Comparison of ENCODE assay signal across 22 cellular contexts in the genomic region with DNA sequence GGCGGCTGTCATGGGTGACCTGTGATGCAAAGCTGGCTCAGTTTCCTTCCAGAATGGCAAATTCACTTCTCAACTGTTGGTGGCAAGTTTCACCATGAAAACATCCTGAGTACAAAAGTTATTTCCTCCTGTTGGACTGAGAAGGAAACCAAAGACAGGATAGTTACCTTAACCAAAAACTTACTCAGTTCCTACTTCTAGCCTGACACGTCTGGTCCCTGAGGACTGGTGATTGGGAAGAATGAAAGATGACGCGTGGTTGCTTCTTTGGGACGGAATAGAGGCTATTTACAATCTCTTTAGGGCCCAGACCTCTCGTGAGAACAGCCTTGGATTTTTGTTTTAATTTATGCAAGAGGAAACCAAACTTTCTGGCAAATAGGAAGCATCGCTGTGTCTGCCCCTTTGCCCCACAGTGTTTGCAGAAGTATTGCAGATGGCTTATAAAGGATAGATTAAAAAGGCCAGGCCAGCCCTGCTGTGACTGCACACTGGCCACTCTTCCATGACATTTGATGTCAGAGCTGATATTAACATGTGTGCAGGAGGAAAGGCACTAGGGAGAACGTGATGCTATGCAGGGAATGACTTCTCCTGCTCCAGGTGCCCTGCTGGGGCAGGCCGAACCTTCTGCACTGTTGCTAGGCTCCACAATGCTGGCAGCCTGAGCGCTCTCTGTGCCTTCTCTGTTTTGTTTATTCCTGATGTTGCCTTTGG. TPM values are rescaled to one million over a fixed set of nuclear protein-coding genes. Genes with fewer than 3 reads are reported as not detected.
DNase-seq lines count a peak whose midpoint lies in the region; ATAC-seq and TF ChIP-seq lines count a peak whose summit lies in the region.
"Had no signal": no experiment of that assay in that cellular context is flagged by ENCODE, and none has a peak within 500 bp of the region (broad histone marks: within the 10 kb centered on the region; RNA-seq: fewer than 3 reads in every experiment).

No MANE protein-coding gene starts in this region.

- H3K4me3 ChIP-seq in Loucy (ENCODE audit: low read length, poor library complexity, severe bottlenecking), result no peak overlapping the region
- no peak overlapping the region for H3K4me3 ChIP-seq in endocrine pancreas (ENCODE audit: control insufficient read depth, insufficient read depth, low read length)
- H3K4me3 ChIP-seq in spleen, result no peak overlapping the region
- no peak overlapping the region for H3K4me3 ChIP-seq in right cardiac atrium (ENCODE audit: low read length)
- H3K4me3 ChIP-seq: colonic mucosa, esophagus muscularis mucosa, GM23338, hepatocyte, right atrium auricular region had no signal

- no peak overlapping the region for H2AFZ ChIP-seq in Loucy (ENCODE audit: low read length)
- H2AFZ ChIP-seq: GM23338, hepatocyte had no signal

- H3K27me3 ChIP-seq in Loucy (ENCODE audit: insufficient read depth, low read length, poor library complexity, severe bottlenecking), result no peaks in the 10 kb centered on the region
- no peaks in the 10 kb centered on the region for H3K27me3 ChIP-seq in endocrine pancreas (ENCODE audit: control insufficient read depth, insufficient read depth, low read length)
- H3K27me3 ChIP-seq in spleen (replicated peaks in 1 of 7), result no peaks in the 10 kb centered on the region
- no peaks in the 10 kb centered on the region for H3K27me3 ChIP-seq in right cardiac atrium (ENCODE audit: control insufficient read depth, insufficient read depth)
- H3K27me3 ChIP-seq: colonic mucosa, esophagus muscularis mucosa, hepatocyte, right atrium auricular region had no signal

- TF ChIP-seq POLR2A in spleen (IDR thresholded peaks at IDR 0.05), result no peak

- H3K4me1 Mint-ChIP-seq in T-helper 2 cell treated with Interferon-gamma antibody and Interleukin-4, amounts not matched to agents 5 μg/mL and 100 μg/mL, for 36 hours (ENCODE audit: low read depth), result peaks cover 49% of the 10 kb centered on the region
- H3K4me1 Mint-ChIP-seq in activated T-cell treated with anti-CD3 and anti-CD28 coated beads, Interleukin-2, amount 50 U/mL, for 72 hours (ENCODE audit: low read depth), result peaks cover 50% of the 10 kb centered on the region

- H3K27ac Mint-ChIP-seq in T-helper 2 cell treated with Interferon-gamma antibody and Interleukin-4, amounts not matched to agents 5 μg/mL and 100 μg/mL, for 36 hours, result peak overlapping the region; percentile 24
- H3K27ac Mint-ChIP-seq in activated T-cell treated with anti-CD3 and anti-CD28 coated beads, Interleukin-2, amount 50 U/mL, for 72 hours, result no peak overlapping the region
- H3K27ac Mint-ChIP-seq: GM23338 had no signal

- H3K27me3 Mint-ChIP-seq in T-helper 2 cell treated with Interferon-gamma antibody and Interleukin-4, amounts not matched to agents 5 μg/mL and 100 μg/mL, for 36 hours (ENCODE audit: low read depth), result no peaks in the 10 kb centered on the region
- H3K27me3 Mint-ChIP-seq in activated T-cell treated with anti-CD3 and anti-CD28 coated beads, Interleukin-2, amount 50 U/mL, for 72 hours (ENCODE audit: low read depth), result no peaks in the 10 kb centered on the region

- intact Hi-C loops in spleen (cut with DNase I; ENCODE audit: low total_unique reads), result no loop called here
- intact Hi-C loops in right cardiac atrium (cut with DNase I), result no loop called here

- no peaks in the 10 kb centered on the region for H3K9me2 ChIP-seq in Loucy (replicated peaks; ENCODE audit: low read depth, low read length)

- H3K4me3 Mint-ChIP-seq in T-helper 2 cell treated with Interferon-gamma antibody and Interleukin-4, amounts not matched to agents 5 μg/mL and 100 μg/mL, for 36 hours, result no peak overlapping the region
- no peak overlapping the region for H3K4me3 Mint-ChIP-seq in activated T-cell treated with anti-CD3 and anti-CD28 coated beads, Interleukin-2, amount 50 U/mL, for 72 hours
- H3K4me3 Mint-ChIP-seq: GM23338, nephron had no signal

- H3K27ac ChIP-seq in spleen (peak overlapping the region in 7 of 8 donors; percentile 12 to 77 (median 57)), right cardiac atrium (ENCODE audit: low read length) (no peak overlapping the region)
- H3K27ac ChIP-seq: colonic mucosa, esophagus muscularis mucosa, hepatocyte had no signal

- peaks cover 20% of the 10 kb centered on the region for H4K20me1 ChIP-seq in Loucy (ENCODE audit: insufficient read depth, low read length, poor library complexity, severe bottlenecking)

- H3K4me1 ChIP-seq in Loucy (ENCODE audit: insufficient read depth, low read length, poor library complexity, severe bottlenecking), result peaks cover 55% of the 10 kb centered on the region
- H3K4me1 ChIP-seq in endocrine pancreas (ENCODE audit: control insufficient read depth, insufficient read depth, low read length), result no peaks in the 10 kb centered on the region
- H3K4me1 ChIP-seq in spleen, result peaks cover 28 to 70% (median 56%) of the 10 kb centered on the region in 6 donors
- peaks cover 8% of the 10 kb centered on the region for H3K4me1 ChIP-seq in right cardiac atrium (ENCODE audit: control insufficient read depth, insufficient read depth, low read length)
- H3K4me1 ChIP-seq: colonic mucosa had no signal

- TF ChIP-seq CTCF in Loucy (conservative IDR thresholded peaks at IDR 0.05; ENCODE audit: low read length), result no peak
- no peak for TF ChIP-seq CTCF in spleen (IDR thresholded peaks at IDR 0.05 in 8 of 11, conservative IDR thresholded peaks at IDR 0.05 in 3 of 11)

- H3K9me3 ChIP-seq in Loucy (ENCODE audit: insufficient read depth, low read depth, low read length), result no peaks in the 10 kb centered on the region
- H3K9me3 ChIP-seq in endocrine pancreas (ENCODE audit: control insufficient read depth, low read length), result no peaks in the 10 kb centered on the region
- no peaks in the 10 kb centered on the region for H3K9me3 ChIP-seq in spleen
- no peaks in the 10 kb centered on the region for H3K9me3 ChIP-seq in right cardiac atrium (ENCODE audit: control insufficient read depth, low read length)
- H3K9me3 ChIP-seq: colonic mucosa, esophagus muscularis mucosa, right atrium auricular region had no signal

- H3K79me2 ChIP-seq in Loucy (ENCODE audit: insufficient read depth, low read length), result peaks cover 53% of the 10 kb centered on the region

- no peak for DNase-seq in T-helper 2 cell treated with Interferon-gamma antibody and Interleukin-4, amounts not matched to agents 5 μg/mL and 100 μg/mL, for 36 hours (ENCODE audit: low spot score)
- no peak for DNase-seq in T-helper 2 cell
- no peak for DNase-seq in spleen
- no peak for DNase-seq in activated T-cell treated with anti-CD3 and anti-CD28 coated beads, Interleukin-2, amount 50 U/mL, for 72 hours
- DNase-seq in right cardiac atrium, result no peak
- DNase-seq: activated CD4-positive, alpha-beta T cell treated with anti-CD3 and anti-CD28 coated beads for 4 hours; colonic mucosa; left colon; NCI-H1694; NCI-H446; stimulated activated CD4-positive, alpha-beta T cell treated with anti-CD3 and anti-CD28 coated beads, Interleukin-2, amount 100 ng/mL, for 24 hours; stimulated activated CD8-positive, alpha-beta memory T cell treated with anti-CD3 and anti-CD28 coated beads, Interleukin-4, amount 100 ng/mL, for 48 hours had no signal

- no peak for ATAC-seq in HG03457 (IDR thresholded peaks at IDR 0.05; ENCODE audit: unreplicated experiment)
- no peak for ATAC-seq in activated T-cell treated with anti-CD3 and anti-CD28 coated beads, Interleukin-2, amount 50 U/mL, for 72 hours (replicated peaks in 1 of 2)
- no peak for ATAC-seq in right cardiac atrium
- ATAC-seq: GM23338, left colon, Panc1 had no signal

- H3K9ac ChIP-seq in Loucy (ENCODE audit: low read depth, low read length, poor library complexity, severe bottlenecking), result no peak overlapping the region
- H3K9ac ChIP-seq in endocrine pancreas (ENCODE audit: control insufficient read depth, insufficient read depth, low read length), result peak overlapping the region; percentile 1

- H3K36me3 Mint-ChIP-seq in T-helper 2 cell treated with Interferon-gamma antibody and Interleukin-4, amounts not matched to agents 5 μg/mL and 100 μg/mL, for 36 hours (ENCODE audit: low read depth), result peaks cover 18% of the 10 kb centered on the region
- peaks cover 0 to 2% of the 10 kb centered on the region in 2 donors for H3K36me3 Mint-ChIP-seq in activated T-cell treated with anti-CD3 and anti-CD28 coated beads, Interleukin-2, amount 50 U/mL, for 72 hours (ENCODE audit: insufficient read depth in 2 of 2)

- no peaks in the 10 kb centered on the region for H3K9me3 Mint-ChIP-seq in T-helper 2 cell treated with Interferon-gamma antibody and Interleukin-4, amounts not matched to agents 5 μg/mL and 100 μg/mL, for 36 hours
- H3K9me3 Mint-ChIP-seq in activated T-cell treated with anti-CD3 and anti-CD28 coated beads, Interleukin-2, amount 50 U/mL, for 72 hours, result no peaks in the 10 kb centered on the region
- H3K9me3 Mint-ChIP-seq: GM23338, nephron had no signal

- 40 to 60% (median 46%) methylated on average over 10 of the region's 10 CpGs for WGBS in spleen, 5 donors
- WGBS in right cardiac atrium, result 68% methylated on average over 10 of the region's 10 CpGs

- H3K36me3 ChIP-seq in Loucy (ENCODE audit: insufficient read depth, low read length) (peaks cover 15% of the 10 kb centered on the region; the same call in 1 of the 2 replicates), endocrine pancreas (ENCODE audit: control insufficient read depth, insufficient read depth, low read length) (no peaks in the 10 kb centered on the region), spleen (peaks cover 0 to 26% (median 5%) of the 10 kb centered on the region in 6 donors)
- H3K36me3 ChIP-seq: colonic mucosa had no signal

- H3F3A ChIP-seq in Loucy (ENCODE audit: low read depth), result no peaks in the 10 kb centered on the region

- peak overlapping the region; percentile 41 for H3K4me2 ChIP-seq in Loucy (ENCODE audit: low read depth, low read length, poor library complexity, severe bottlenecking)
- H3K4me2 ChIP-seq: GM23338, hepatocyte had no signal

RNA-seq across cellular contexts. Expression of gene VPS26B, which starts 7.6 kb away (rescaled TPM):
- total RNA-seq in spleen (10 to 100 TPM; 31.1 to 48.9 (median 43.2) TPM), right cardiac atrium (10 to 100 TPM; 31.5 to 38.0 (median 35.2) TPM)
- polyA plus RNA-seq in spleen (10 to 100 TPM in 2 of 3 donors, 1 to 10 TPM in 1; 9.7 to 14.8 (median 11.6) TPM), right cardiac atrium (18.7 TPM)
- total RNA-seq in activated T-cell treated with anti-CD3 and anti-CD28 coated beads, Interleukin-2, amount 50 U/mL, for 72 hours, result 10 to 100 TPM; 42.6 to 48.7 TPM

RNA-seq across cellular contexts. Expression of gene NCAPD3, which starts 8.3 kb away (rescaled TPM):
- total RNA-seq in spleen (10 to 100 TPM; 20.2 to 33.0 (median 24.3) TPM), right cardiac atrium (10 to 100 TPM in 2 of 4 donors, 1 to 10 TPM in 2; 8.7 to 11.1 (median 10.0) TPM)
- polyA plus RNA-seq in spleen (1 to 10 TPM; 3.0 to 5.5 (median 4.0) TPM), right cardiac atrium (5.4 TPM)
- total RNA-seq in activated T-cell treated with anti-CD3 and anti-CD28 coated beads, Interleukin-2, amount 50 U/mL, for 72 hours, result 10 to 100 TPM; 65.8 to 75.6 TPM

RNA-seq across cellular contexts. Expression of gene THYN1, which starts 21.0 kb away (rescaled TPM):
- total RNA-seq in spleen (10 to 100 TPM; 24.5 to 54.8 (median 36.7) TPM), right cardiac atrium (10 to 100 TPM; 35.6 to 51.3 (median 44.2) TPM)
- polyA plus RNA-seq in spleen (10 to 100 TPM; 40.1 to 54.2 (median 51.9) TPM), right cardiac atrium (57.0 TPM)
- total RNA-seq in activated T-cell treated with anti-CD3 and anti-CD28 coated beads, Interleukin-2, amount 50 U/mL, for 72 hours, result 10 to 100 TPM; 70.4 to 89.0 TPM

RNA-seq across cellular contexts. Expression of gene ACAD8, which starts 21.3 kb away (rescaled TPM):
- total RNA-seq in spleen, result 10 to 100 TPM; 19.7 to 37.5 (median 28.4) TPM
- 10 to 100 TPM; 15.7 to 20.5 (median 18.9) TPM for polyA plus RNA-seq in spleen
- 10 to 100 TPM; 21.6 to 24.0 TPM for total RNA-seq in activated T-cell treated with anti-CD3 and anti-CD28 coated beads, Interleukin-2, amount 50 U/mL, for 72 hours
- 10 to 100 TPM; 18.7 to 34.6 (median 27.3) TPM for total RNA-seq in right cardiac atrium
- polyA plus RNA-seq in right cardiac atrium, result 25.6 TPM

RNA-seq across cellular contexts. Expression of gene GLB1L3, which starts 44.1 kb away (rescaled TPM):
- total RNA-seq in spleen, result under 1 TPM in 4 of 7 donors, not detected in 3; 0.14 to 0.25 (median 0.22) TPM
- polyA plus RNA-seq in spleen, result under 1 TPM in 2 of 3 donors, not detected in 1; 0.13 to 0.21 TPM
- 10 to 100 TPM; 13.0 to 13.6 TPM for total RNA-seq in activated T-cell treated with anti-CD3 and anti-CD28 coated beads, Interleukin-2, amount 50 U/mL, for 72 hours
- total RNA-seq in right cardiac atrium, result not detected
- not detected for polyA plus RNA-seq in right cardiac atrium
- total RNA-seq: left colon, right atrium auricular region, ureter had no signal
- polyA plus RNA-seq: hepatocyte had no signal
